ENCODE assay signal across 7 cellular contexts in genomic region chr14:34460841-34461240, GRCh38. TPM values are rescaled to one million over a fixed set of nuclear protein-coding genes. Genes with fewer than 3 reads are reported as not detected.
A peak's percentile ranks its signal among the peaks of the same experiment; 100 is the strongest.
DNase-seq lines count a peak whose midpoint lies in the region; ATAC-seq and TF ChIP-seq lines count a peak whose summit lies in the region.

No MANE protein-coding gene starts in this region.

- DNase-seq in HAP-1 (ENCODE audit: low spot score in 2 of 2) (peak in 1 of 2 experiments; percentile 49), AML-193 (lab: John Stamatoyannopoulos, UW) (no peak), AG20443 (ENCODE audit: low spot score) (no peak)

- no peaks in the 10 kb centered on the region for H3K27me3 ChIP-seq in HAP-1 (ENCODE audit: low read depth)
- H3K27me3 ChIP-seq in gastroesophageal sphincter = no peaks in the 10 kb centered on the region
- H3K27me3 ChIP-seq in skeletal muscle tissue (ENCODE audit: control insufficient read depth in 3 of 3, insufficient read depth in 3 of 3, low read length in 3 of 3) = no peaks in the 10 kb centered on the region

- H3K4me1 ChIP-seq in HAP-1 = peaks cover 12% of the 10 kb centered on the region
- H3K4me1 ChIP-seq in gastroesophageal sphincter = peaks cover 0 to 36% (median 0%) of the 10 kb centered on the region in 3 donors
- H3K4me1 ChIP-seq in skeletal muscle tissue (ENCODE audit: control insufficient read depth in 3 of 3, insufficient read depth in 3 of 3, low read length in 3 of 3) = peaks cover 7 to 22% (median 17%) of the 10 kb centered on the region in 3 donors

- H3K36me3 ChIP-seq in HAP-1 (replicated peaks) (peaks cover 10% of the 10 kb centered on the region), gastroesophageal sphincter (peaks cover 0 to 12% of the 10 kb centered on the region in 2 donors), skeletal muscle tissue (ENCODE audit: control insufficient read depth in 3 of 3, insufficient read depth in 3 of 3, low read length in 3 of 3) (no peaks in the 10 kb centered on the region)

- H3K4me3 ChIP-seq in HAP-1 (peak overlapping the region; percentile 42), gastroesophageal sphincter (peak overlapping the region; percentile 61 to 85), skeletal muscle tissue (ENCODE audit: low read length in 3 of 3) (peak overlapping the region; percentile 71 to 88 (median 83))

- TF ChIP-seq EP300 in gastroesophageal sphincter (IDR thresholded peaks at IDR 0.05) = no peak

- H3K9me3 ChIP-seq in HAP-1 (no peaks in the 10 kb centered on the region), gastroesophageal sphincter (no peaks in the 10 kb centered on the region), skeletal muscle tissue (ENCODE audit: control insufficient read depth in 3 of 3, low read length in 3 of 3) (no peaks in the 10 kb centered on the region)

- peak overlapping the region; percentile 36 to 88 (median 84) for H3K9ac ChIP-seq in skeletal muscle tissue (ENCODE audit: low read depth in 1 of 3, low read length in 3 of 3)

- TF ChIP-seq POLR2A in gastroesophageal sphincter (IDR thresholded peaks at IDR 0.05) = no peak

- in situ Hi-C loops in HAP-1 (cut with MboI; ENCODE audit: low sequenced_read_pairs) = no loop called here

- H3K27ac ChIP-seq in VCaP = peak overlapping the region; percentile 83
- H3K27ac ChIP-seq in gastroesophageal sphincter = peak overlapping the region; percentile 57 to 98 (median 95)
- H3K27ac ChIP-seq in skeletal muscle tissue (ENCODE audit: low read depth, low read length) = peak overlapping the region; percentile 6

- ATAC-seq in gastroesophageal sphincter (no peak), GM21447 (IDR thresholded peaks at IDR 0.05; ENCODE audit: unreplicated experiment) (no peak)

- 19 to 36% methylated on average over 2 of the region's 2 CpGs for WGBS in gastroesophageal sphincter (ENCODE audit: low coverage in 1 of 2), 2 donors

- TF ChIP-seq CTCF in VCaP (conservative IDR thresholded peaks at IDR 0.05) (no peak), gastroesophageal sphincter (IDR thresholded peaks at IDR 0.05) (no peak)

RNA-seq across cellular contexts. Expression of gene SPTSSA, which starts 1.2 kb away (rescaled TPM):
- total RNA-seq in gastroesophageal sphincter (10 to 100 TPM; 14.7 to 28.9 (median 22.3) TPM), skeletal muscle tissue (9.9 TPM)

Comparison
In these comparisons a context has a peak if more than half of its experiments do, and no peak if none do; other contexts are left out.
1. H3K27ac ChIP-seq: peak in every context shown above with its lines; median percentile 95 in gastroesophageal sphincter; 83 in VCaP; 6 in skeletal muscle tissue.